28 cellular contexts compared by ENCODE assay signal in genomic region chr3:83849331-83849730, GRCh38.
DNase-seq lines count a peak whose midpoint lies in the region; ATAC-seq, FAIRE-seq and TF ChIP-seq lines count a peak whose summit lies in the region.
"Had no signal": no experiment of that assay in that cellular context is flagged by ENCODE, and none has a peak within 500 bp of the region (broad histone marks: within the 10 kb centered on the region; RNA-seq: fewer than 3 reads in every experiment).

No MANE protein-coding gene starts in this region.

- H3K27ac Mint-ChIP-seq in astrocyte (ENCODE audit: unreplicated experiment) (no peak overlapping the region), chondrocyte (ENCODE audit: unreplicated experiment) (no peak overlapping the region)
- H3K27ac Mint-ChIP-seq: CD14-positive monocyte had no signal

- ATAC-seq in foreskin keratinocyte, result no peak
- ATAC-seq: A549, HepG2 had no signal

- no peak for TF ChIP-seq CTCF in astrocyte (IDR thresholded peaks at IDR 0.05; ENCODE audit: insufficient read depth, low read depth, low read length)
- no peak for TF ChIP-seq CTCF in foreskin keratinocyte (conservative IDR thresholded peaks at IDR 0.05)
- no peak for TF ChIP-seq CTCF in A673 (conservative IDR thresholded peaks at IDR 0.05; ENCODE audit: low read depth, low read length)
- no peak for TF ChIP-seq CTCF in chondrocyte (IDR thresholded peaks at IDR 0.05)

- H3K4me3 Mint-ChIP-seq in astrocyte (ENCODE audit: unreplicated experiment), result no peak overlapping the region
- no peak overlapping the region for H3K4me3 Mint-ChIP-seq in chondrocyte (ENCODE audit: unreplicated experiment)
- H3K4me3 Mint-ChIP-seq: CD14-positive monocyte had no signal

- H3K27ac ChIP-seq in astrocyte (ENCODE audit: low read depth, low read length), result no peak overlapping the region
- H3K27ac ChIP-seq in foreskin keratinocyte, result no peak overlapping the region
- no peak overlapping the region for H3K27ac ChIP-seq in A673 (ENCODE audit: low read depth, low read length, poor library complexity, severe bottlenecking)
- H3K27ac ChIP-seq: A549, HL-60, Peyer's patch, SK-N-MC had no signal

- H3K79me2 ChIP-seq in astrocyte (ENCODE audit: insufficient read depth, low read length), result no peaks in the 10 kb centered on the region

- POLR2A ChIA-PET in A673 (lab: Charles Lee; ENCODE audit: low non-redundant PET), result no interaction called here

- H3K36me3 Mint-ChIP-seq in astrocyte (ENCODE audit: low read depth, unreplicated experiment), result no peaks in the 10 kb centered on the region
- no peaks in the 10 kb centered on the region for H3K36me3 Mint-ChIP-seq in chondrocyte (ENCODE audit: low read depth)
- H3K36me3 Mint-ChIP-seq: CD14-positive monocyte had no signal

- H3K4me3 ChIP-seq in astrocyte (ENCODE audit: insufficient read depth, low read depth, low read length) (no peak overlapping the region), A673 (ENCODE audit: low read depth, low read length, poor library complexity, severe bottlenecking) (no peak overlapping the region)
- H3K4me3 ChIP-seq: A549, Peyer's patch, SK-N-MC had no signal

- H3K9ac ChIP-seq in astrocyte (ENCODE audit: low read length), result no peak overlapping the region

- no TSS peak for BruUV-seq in A673 (replicated peaks; lab: Mats Ljungman, UMichigan)

- H3K9me3 ChIP-seq in astrocyte (ENCODE audit: insufficient read depth, low read depth, low read length) (no peaks in the 10 kb centered on the region), A673 (ENCODE audit: low read depth, low read length, poor library complexity, severe bottlenecking) (peaks cover 4% of the 10 kb centered on the region)

- FAIRE-seq in astrocyte (lab: Jason Lieb, UNC), result no peak
- FAIRE-seq: A549, GM18507, HepG2 had no signal

- CTCF ChIA-PET in A673 (lab: Charles Lee), result no interaction called here

- H3K36me3 ChIP-seq in astrocyte (ENCODE audit: insufficient read depth, low read length) (no peaks in the 10 kb centered on the region), A673 (ENCODE audit: insufficient read depth, low read length, poor library complexity, severe bottlenecking) (no peaks in the 10 kb centered on the region)
- H3K36me3 ChIP-seq: Peyer's patch had no signal

- no peaks in the 10 kb centered on the region for H3K9me3 Mint-ChIP-seq in astrocyte (ENCODE audit: unreplicated experiment)
- no peaks in the 10 kb centered on the region for H3K9me3 Mint-ChIP-seq in chondrocyte (ENCODE audit: low read depth)

- H4K20me1 ChIP-seq in astrocyte (ENCODE audit: insufficient read depth, low read length), result no peaks in the 10 kb centered on the region

- DNase-seq in HS-5 (ENCODE audit: low read depth), result peak; percentile 31
- peak; percentile 58 for DNase-seq in astrocyte (ENCODE audit: low read depth)
- peak; percentile 3 to 48 for DNase-seq in foreskin keratinocyte
- DNase-seq in non-pigmented ciliary epithelial cell (ENCODE audit: low read depth), result peak; percentile 70
- no peak for DNase-seq in activated CD4-positive, alpha-beta T cell treated with anti-CD3 and anti-CD28 coated beads for 1 hour
- no peak for DNase-seq in A673 (ENCODE audit: low spot score)
- no peak for DNase-seq in chondrocyte (ENCODE audit: low spot score)
- DNase-seq: Calu3, DMS153, DND-41, Karpas-422, NCI-H1092, NCI-H1436, NCI-H187, NCI-H2081 treated with DMSO at 0.1 percent for 48 hours, NCI-H2171, NCI-H226, NCI-H510A, NCI-H69, OCI-M1, Peyer's patch, SHP77 treated with DMSO at 0.1 percent for 48 hours had no signal

- H3K4me1 ChIP-seq in astrocyte (ENCODE audit: insufficient read depth, low read length) (no peaks in the 10 kb centered on the region), foreskin keratinocyte (no peaks in the 10 kb centered on the region), A673 (ENCODE audit: insufficient read depth, low read length, poor library complexity, severe bottlenecking) (no peaks in the 10 kb centered on the region)
- H3K4me1 ChIP-seq: A549, Peyer's patch had no signal

- H2AFZ ChIP-seq in astrocyte (ENCODE audit: low read depth, low read length), result no peak overlapping the region

- no peaks in the 10 kb centered on the region for H3K4me1 Mint-ChIP-seq in astrocyte (ENCODE audit: low read depth, unreplicated experiment)
- H3K4me1 Mint-ChIP-seq in chondrocyte (ENCODE audit: low read depth), result peaks cover 8% of the 10 kb centered on the region
- H3K4me1 Mint-ChIP-seq: CD14-positive monocyte had no signal

- H3K4me2 ChIP-seq in astrocyte (ENCODE audit: low read length), result no peak overlapping the region
- H3K4me2 ChIP-seq: A549 had no signal

- H3K27me3 ChIP-seq in astrocyte (ENCODE audit: insufficient read depth, low read length), result no peaks in the 10 kb centered on the region
- H3K27me3 ChIP-seq in foreskin keratinocyte, result no peaks in the 10 kb centered on the region
- no peaks in the 10 kb centered on the region for H3K27me3 ChIP-seq in A673 (replicated peaks; ENCODE audit: insufficient read depth, low read depth, low read length, poor library complexity)
- H3K27me3 ChIP-seq: Peyer's patch had no signal

- H3K27me3 Mint-ChIP-seq in astrocyte (ENCODE audit: low read depth, unreplicated experiment), result no peaks in the 10 kb centered on the region
- no peaks in the 10 kb centered on the region for H3K27me3 Mint-ChIP-seq in chondrocyte (ENCODE audit: low read depth)

- intact Hi-C loops in A673 (cut with micrococcal nuclease; ENCODE audit: unreplicated experiment), result no loop called here

Comparison
In these comparisons a context has a peak if more than half of its experiments do, and no peak if none do; other contexts are left out.
1. DNase-seq: peak in HS-5 (single experiment), astrocyte (single experiment), foreskin keratinocyte (2 of 2) and non-pigmented ciliary epithelial cell (single experiment); none in activated CD4-positive, alpha-beta T cell treated with anti-CD3 and anti-CD28 coated beads for 1 hour (single experiment), A673 (single experiment) and chondrocyte (single experiment).